Comparison of ENCODE assay signal across 8 cellular contexts in genomic region chr10:112446855-112447691, GRCh38. TPM values are rescaled to one million over a fixed set of nuclear protein-coding genes. Genes with fewer than 3 reads are reported as not detected.
DNase-seq lines count a peak whose midpoint lies in the region; ATAC-seq and TF ChIP-seq lines count a peak whose summit lies in the region.

TSS of gene VTI1A (plus strand) at chr10:112447215. CDS start at chr10:112447374, 159 bp downstream.
A gene with protein sequence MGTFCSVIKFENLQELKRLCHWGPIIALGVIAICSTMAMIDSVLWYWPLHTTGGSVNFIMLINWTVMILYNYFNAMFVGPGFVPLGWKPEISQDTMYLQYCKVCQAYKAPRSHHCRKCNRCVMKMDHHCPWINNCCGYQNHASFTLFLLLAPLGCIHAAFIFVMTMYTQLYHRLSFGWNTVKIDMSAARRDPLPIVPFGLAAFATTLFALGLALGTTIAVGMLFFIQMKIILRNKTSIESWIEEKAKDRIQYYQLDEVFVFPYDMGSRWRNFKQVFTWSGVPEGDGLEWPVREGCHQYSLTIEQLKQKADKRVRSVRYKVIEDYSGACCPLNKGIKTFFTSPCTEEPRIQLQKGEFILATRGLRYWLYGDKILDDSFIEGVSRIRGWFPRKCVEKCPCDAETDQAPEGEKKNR (minus strand): TSS chr10:112446914. CDS start chr10:112445436, 1,478 bp downstream.

- H3K4me3 ChIP-seq in GM06990 (replicated peaks; ENCODE audit: low read depth, low read length), result peak within 1 kb of the TSS; percentile 89
- H3K4me3 ChIP-seq in MM.1S (ENCODE audit: low read length), result peak within 1 kb of the TSS; percentile 99
- H3K4me3 ChIP-seq in ovary, result peak within 1 kb of the TSS; percentile 84
- peak within 1 kb of the TSS; percentile 78 to 96 (median 86) for H3K4me3 ChIP-seq in thyroid gland (replicated peaks in 1 of 3)

- TF ChIP-seq CTCF in GM06990 (IDR thresholded peaks at IDR 0.05; ENCODE audit: insufficient read depth, low read length, poor library complexity, severe bottlenecking) (peak; percentile 42), MM.1S (IDR thresholded peaks at IDR 0.05; ENCODE audit: low read length) (peak; percentile 33), glutamatergic neuron (IDR thresholded peaks at IDR 0.05; ENCODE audit: partially characterized antibody, unreplicated experiment) (no peak), ovary (IDR thresholded peaks at IDR 0.05) (no peak), thyroid gland (IDR thresholded peaks at IDR 0.05) (peak in 1 of 6 experiments; percentile 10)

- H3K9me2 ChIP-seq in MM.1S (replicated peaks; ENCODE audit: insufficient read depth, low read length), result no peaks in the 10 kb centered on the region

- 0% methylated on average over 63 of the region's 63 CpGs for WGBS in ovary, 3 donors
- 1% methylated on average over 38 to 46 of the region's 63 CpGs for WGBS in thyroid gland, 2 donors

- peak within 1 kb of the TSS; percentile 100 for H2AFZ ChIP-seq in MM.1S (ENCODE audit: low read length)

- H3K9ac ChIP-seq in MM.1S (ENCODE audit: low read length), result peak within 1 kb of the TSS; percentile 95

- H3K27me3 ChIP-seq in GM06990 (replicated peaks; ENCODE audit: control insufficient read depth, insufficient read depth, low read length) (no peaks in the 10 kb centered on the region), MM.1S (replicated peaks; ENCODE audit: insufficient read depth, low read length) (no peaks in the 10 kb centered on the region), ovary (no peaks in the 10 kb centered on the region), thyroid gland (no peaks in the 10 kb centered on the region)

- H3K36me3 Mint-ChIP-seq in activated naive CD4-positive, alpha-beta T cell treated with anti-CD3 and anti-CD28 coated beads, Interleukin-2, amount 50 U/mL, for 72 hours, result peaks cover 30 to 35% of the 10 kb centered on the region in 2 donors
- H3K36me3 Mint-ChIP-seq in glutamatergic neuron (ENCODE audit: unreplicated experiment), result no peaks in the 10 kb centered on the region

- peak; percentile 62 for TF ChIP-seq POLR2A in ovary (IDR thresholded peaks at IDR 0.05)
- peak in 1 of 2 donors; percentile 51 for TF ChIP-seq POLR2A in thyroid gland (IDR thresholded peaks at IDR 0.05)

- no peaks in the 10 kb centered on the region for H3K9me3 Mint-ChIP-seq in activated naive CD4-positive, alpha-beta T cell treated with anti-CD3 and anti-CD28 coated beads, Interleukin-2, amount 50 U/mL, for 72 hours
- H3K9me3 Mint-ChIP-seq in glutamatergic neuron (ENCODE audit: unreplicated experiment), result peaks cover 5% of the 10 kb centered on the region

- no peaks in the 10 kb centered on the region for H3F3A ChIP-seq in MM.1S (ENCODE audit: insufficient read depth, low read length)

- no peaks in the 10 kb centered on the region for H4K20me1 ChIP-seq in MM.1S (ENCODE audit: insufficient read depth, low read length)

- H3K4me1 Mint-ChIP-seq in glutamatergic neuron (ENCODE audit: low read depth, unreplicated experiment), result peaks cover 6% of the 10 kb centered on the region

- peak within 1 kb of the TSS; percentile 71; the same call in 1 of the 2 replicates for H3K27ac ChIP-seq in MM.1S (ENCODE audit: low read length)
- peak within 1 kb of the TSS; percentile 53 to 82 for H3K27ac ChIP-seq in ovary
- H3K27ac ChIP-seq in thyroid gland, result peak within 1 kb of the TSS; percentile 73 to 86 (median 85)

- H3K9me3 ChIP-seq in MM.1S (replicated peaks; ENCODE audit: insufficient read depth, low read length) (no peaks in the 10 kb centered on the region), ovary (no peaks in the 10 kb centered on the region), thyroid gland (no peaks in the 10 kb centered on the region)

- peak within 1 kb of the TSS; percentile 95 to 96 for H3K27ac Mint-ChIP-seq in activated naive CD4-positive, alpha-beta T cell treated with anti-CD3 and anti-CD28 coated beads, Interleukin-2, amount 50 U/mL, for 72 hours
- H3K27ac Mint-ChIP-seq in glutamatergic neuron (ENCODE audit: unreplicated experiment), result peak within 1 kb of the TSS; percentile 89

- peak; percentile 98 for ATAC-seq in SK-N-SH treated with all-trans-retinoic acid at 6 μM for 48 hours
- peak; percentile 94 to 96 for ATAC-seq in activated naive CD4-positive, alpha-beta T cell treated with anti-CD3 and anti-CD28 coated beads, Interleukin-2, amount 50 U/mL, for 72 hours

- peak within 1 kb of the TSS; percentile 53 for H3K4me2 ChIP-seq in MM.1S (ENCODE audit: low read depth, low read length)

- H3K27me3 Mint-ChIP-seq in glutamatergic neuron (ENCODE audit: unreplicated experiment), result peaks cover 3% of the 10 kb centered on the region

- intact Hi-C loops in ovary (cut with DNase I), result loop anchor here in 1 of 4 donors (10.0 kb wide), 1 partner anchor 262 kb away; the partner anchor contains the start of gene GPAM
- intact Hi-C loops in thyroid gland (cut with DNase I), result no loop called here

- H3K79me2 ChIP-seq in MM.1S (ENCODE audit: low read length), result peaks cover 58% of the 10 kb centered on the region

- no peaks in the 10 kb centered on the region for H3K36me3 ChIP-seq in GM06990 (ENCODE audit: control insufficient read depth, insufficient read depth, low read length)
- H3K36me3 ChIP-seq in MM.1S (replicated peaks; ENCODE audit: insufficient read depth, low read length), result no peaks in the 10 kb centered on the region
- no peaks in the 10 kb centered on the region for H3K36me3 ChIP-seq in ovary
- H3K36me3 ChIP-seq in thyroid gland, result peaks cover 0 to 10% of the 10 kb centered on the region in 2 donors

- DNase-seq in GM06990 (ENCODE audit: extremely low read depth, insufficient read length), result peak; percentile 85
- peak; percentile 86 for DNase-seq in HCEC 1CT
- DNase-seq in MM.1S, result peak; percentile 87
- peak; percentile 82 to 84 for DNase-seq in activated naive CD4-positive, alpha-beta T cell treated with anti-CD3 and anti-CD28 coated beads, Interleukin-2, amount 50 U/mL, for 72 hours (ENCODE audit: low spot score in 2 of 2)
- peak; percentile 87 for DNase-seq in glutamatergic neuron
- DNase-seq in ovary, result peak; percentile 81 to 89 (median 85)
- peak; percentile 80 to 85 for DNase-seq in thyroid gland

- H3K4me1 ChIP-seq in MM.1S (ENCODE audit: low read length) (peaks cover 6% of the 10 kb centered on the region; the same call in 1 of the 2 replicates), ovary (ENCODE audit: insufficient read depth) (peaks cover 5% of the 10 kb centered on the region), thyroid gland (peaks cover 12 to 17% of the 10 kb centered on the region in 2 donors)

- no peak for TF ChIP-seq EP300 in ovary (IDR thresholded peaks at IDR 0.05)

- H3K4me3 Mint-ChIP-seq in glutamatergic neuron (ENCODE audit: unreplicated experiment), result peak within 1 kb of the TSS; percentile 97

TF ChIP-seq in SK-N-SH treated with all-trans-retinoic acid at 6 μM for 48 hours, 23 proteins besides CTCF, POLR2A, EP300 and RAD21 (continues in another document):
- TF ChIP-seq ZNF8 (CRISPR knock-in tag; IDR thresholded peaks at IDR 0.05), result no peak
- no peak for TF ChIP-seq CSDC2 (CRISPR knock-in tag; IDR thresholded peaks at IDR 0.05)
- no peak for TF ChIP-seq ZNF565 (CRISPR knock-in tag; conservative IDR thresholded peaks at IDR 0.05; ENCODE audit: low read depth)
- TF ChIP-seq ZC3H10 (CRISPR knock-in tag; IDR thresholded peaks at IDR 0.05), result no peak
- peak; percentile 18; the same call in 1 of the 2 replicates for TF ChIP-seq TCF4 (CRISPR knock-in tag; IDR thresholded peaks at IDR 0.05; ENCODE audit: borderline replicate concordance)
- no peak for TF ChIP-seq SNAI2 (CRISPR knock-in tag; IDR thresholded peaks at IDR 0.05)
- no peak for TF ChIP-seq CREB5 (CRISPR knock-in tag; IDR thresholded peaks at IDR 0.05; ENCODE audit: low read depth)
- peak; percentile 6; the same call in 1 of the 2 replicates for TF ChIP-seq TSHZ2 (CRISPR knock-in tag; IDR thresholded peaks at IDR 0.05)

RNA-seq across cellular contexts. Expression of gene VTI1A, which starts in this region (rescaled TPM):
- 10 to 100 TPM; 39.7 to 40.8 TPM for total RNA-seq in activated naive CD4-positive, alpha-beta T cell treated with anti-CD3 and anti-CD28 coated beads, Interleukin-2, amount 50 U/mL, for 72 hours
- total RNA-seq in glutamatergic neuron (ENCODE audit: unreplicated experiment) (61.0 TPM), ovary (10 to 100 TPM; 15.8 to 48.2 (median 23.6) TPM), thyroid gland (10 to 100 TPM; 49.3 to 84.5 (median 61.2) TPM)
- polyA plus RNA-seq in ovary, result 10 to 100 TPM in 1 of 2 donors, 1 to 10 TPM in 1; 7.8 to 17.6 TPM

RNA-seq across cellular contexts. Expression of the second gene that starts in this region (rescaled TPM):
- 10 to 100 TPM; 47.8 to 54.5 TPM for total RNA-seq in activated naive CD4-positive, alpha-beta T cell treated with anti-CD3 and anti-CD28 coated beads, Interleukin-2, amount 50 U/mL, for 72 hours
- 33.0 TPM for total RNA-seq in glutamatergic neuron (ENCODE audit: unreplicated experiment)
- total RNA-seq in ovary, result 10 to 100 TPM; 14.8 to 34.8 (median 26.9) TPM
- 10 to 100 TPM; 28.8 to 44.7 TPM for polyA plus RNA-seq in ovary
- total RNA-seq in thyroid gland, result 10 to 100 TPM; 26.5 to 39.2 (median 34.1) TPM

Comparison
In these comparisons a context has a peak if more than half of its experiments do, and no peak if none do; other contexts are left out.
1. Peak in every context shown above with its lines: DNase-seq, ATAC-seq, H3K4me3 ChIP-seq and H3K27ac ChIP-seq.
2. CTCF ChIP-seq: peak in GM06990 (single experiment) and MM.1S (single experiment); none in glutamatergic neuron (single experiment) and ovary (0 of 3).